In the genomic region with DNA sequence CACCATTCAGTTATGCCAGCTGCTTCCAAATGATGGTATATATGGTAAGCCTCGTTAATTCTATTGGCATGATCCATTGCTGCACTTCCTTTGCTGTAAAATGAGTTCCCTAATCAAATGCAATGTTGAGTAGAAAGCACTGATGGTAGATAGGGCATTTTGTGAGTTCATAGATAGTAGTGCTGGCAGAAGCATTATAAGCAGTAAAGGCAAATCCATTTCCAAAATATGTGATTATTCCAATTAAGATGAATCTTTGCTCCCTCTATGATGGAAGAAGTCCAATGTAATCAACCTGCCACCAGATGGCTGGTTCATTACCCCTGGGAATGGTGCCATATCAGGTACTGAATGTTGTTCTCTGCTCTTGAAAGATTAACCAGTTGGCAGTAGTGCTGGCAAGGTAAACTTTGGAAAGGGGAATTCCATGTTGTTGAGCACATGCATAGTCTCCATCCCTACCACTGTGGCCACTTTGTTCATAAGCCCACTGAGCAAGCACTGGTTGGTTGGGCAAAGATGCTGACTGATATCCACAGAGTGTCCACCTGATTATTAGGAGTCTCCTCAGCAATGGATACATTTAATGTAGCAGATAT, we compare ENCODE assay signal across 18 cellular contexts. TPM values are rescaled to one million over a fixed set of nuclear protein-coding genes. Genes with fewer than 3 reads are reported as not detected.
DNase-seq lines count a peak whose midpoint lies in the region; ATAC-seq, FAIRE-seq and TF ChIP-seq lines count a peak whose summit lies in the region.
"Had no signal": no experiment of that assay in that cellular context is flagged by ENCODE, and none has a peak within 500 bp of the region (broad histone marks: within the 10 kb centered on the region; RNA-seq: fewer than 3 reads in every experiment).

No MANE protein-coding gene starts in this region.

- H3K4me1 ChIP-seq in body of pancreas (peaks cover 30% of the 10 kb centered on the region), pancreas (peaks cover 0 to 25% (median 18%) of the 10 kb centered on the region in 3 donors), ascending aorta (peaks cover 0 to 3% of the 10 kb centered on the region in 2 donors)
- H3K4me1 ChIP-seq: foreskin keratinocyte had no signal

- peak in 3 of 7 experiments; percentile 28 to 33 (median 29) for TF ChIP-seq CTCF in body of pancreas (IDR thresholded peaks at IDR 0.05)
- no peak for TF ChIP-seq CTCF in pancreas (IDR thresholded peaks at IDR 0.05)
- TF ChIP-seq CTCF in ascending aorta (IDR thresholded peaks at IDR 0.05) = no peak

- H3K27me3 ChIP-seq in body of pancreas (no peaks in the 10 kb centered on the region), pancreas (no peaks in the 10 kb centered on the region), ascending aorta (no peaks in the 10 kb centered on the region)
- H3K27me3 ChIP-seq: foreskin keratinocyte, suprapubic skin had no signal

- no peaks in the 10 kb centered on the region for H3K9me3 ChIP-seq in body of pancreas
- H3K9me3 ChIP-seq in pancreas = no peaks in the 10 kb centered on the region
- no peaks in the 10 kb centered on the region for H3K9me3 ChIP-seq in ascending aorta
- H3K9me3 ChIP-seq: HAP-1, suprapubic skin had no signal

- WGBS in body of pancreas, 2 donors = 8 to 10% methylated on average over 1 of the region's 1 CpG
- WGBS in pancreas, 2 donors = 25 to 41% methylated on average over 1 of the region's 1 CpG

- intact Hi-C loops in body of pancreas (cut with DNase I) = no loop called here
- intact Hi-C loops in pancreas (cut with DNase I) = no loop called here
- intact Hi-C loops in ascending aorta (cut with DNase I) = no loop called here

- in situ Hi-C loops in G401 (cut with HindIII; ENCODE audit: low sequenced_read_pairs) = no loop called here

- no peaks in the 10 kb centered on the region for H3K36me3 ChIP-seq in body of pancreas (replicated peaks in 1 of 2; ENCODE audit: insufficient read depth in 1 of 2, low read depth in 2 of 2)
- no peaks in the 10 kb centered on the region for H3K36me3 ChIP-seq in pancreas
- H3K36me3 ChIP-seq in ascending aorta = no peaks in the 10 kb centered on the region
- H3K36me3 ChIP-seq: HAP-1, suprapubic skin had no signal

- ATAC-seq in body of pancreas (peak; percentile 83), pancreas (peak; percentile 76 to 92 (median 90))
- ATAC-seq: foreskin keratinocyte; naive thymus-derived CD8-positive, alpha-beta T cell had no signal

- H3K27ac ChIP-seq in body of pancreas (peak overlapping the region; percentile 41 to 77 (median 61)), pancreas (peak overlapping the region in 2 of 4 donors; percentile 60 to 81), ascending aorta (no peak overlapping the region)
- H3K27ac ChIP-seq: foreskin keratinocyte, suprapubic skin had no signal

- FAIRE-seq in pancreas (lab: Jason Lieb, UNC) = peak; percentile 5
- FAIRE-seq in urothelium cell line (lab: Jason Lieb, UNC) = no peak
- FAIRE-seq: GM18507, GM19239 had no signal

- DNase-seq in G401 (ENCODE audit: low spot score) (peak; percentile 86), NCI-H2029 treated with DMSO at 0.1 percent for 48 hours (lab: John Stamatoyannopoulos, UW) (peak; percentile 60), body of pancreas (peak; percentile 66 to 89 (median 76)), pancreas (peak in 4 of 6 donors; percentile 39 to 78 (median 70)), ascending aorta (ENCODE audit: low spot score in 2 of 2) (no peak), GM03348 (ENCODE audit: low spot score) (no peak), urothelium cell line (ENCODE audit: low spot score) (no peak)
- DNase-seq: activated naive CD4-positive, alpha-beta T cell; anterior cingulate cortex; foreskin keratinocyte; KBM-7; naive thymus-derived CD8-positive, alpha-beta T cell; RPMI8226 had no signal

- TF ChIP-seq POLR2A in body of pancreas (IDR thresholded peaks at IDR 0.05) = peak in 1 of 3 donors; percentile 17

- H3K4me3 ChIP-seq in body of pancreas = no peak overlapping the region
- no peak overlapping the region for H3K4me3 ChIP-seq in pancreas
- no peak overlapping the region for H3K4me3 ChIP-seq in ascending aorta
- H3K4me3 ChIP-seq: HAP-1, lung, suprapubic skin had no signal

RNA-seq across cellular contexts. Expression of a gene that starts 5.6 kb away (rescaled TPM):
- total RNA-seq in G401 (2014; rRNA removed; shearing (Covaris generic)) = 21.0 and 22.2 TPM in 2 replicates
- total RNA-seq in body of pancreas (10 to 100 TPM in 1 of 2 donors, under 1 TPM in 1; 0.99 to 10.9 TPM), pancreas (10 to 100 TPM in 2 of 6 donors, 1 to 10 TPM in 4; 6.5 to 13.4 (median 9.1) TPM), ascending aorta (23.1 TPM)
- 10 to 100 TPM; 14.0 to 20.6 TPM for polyA plus RNA-seq in pancreas

RNA-seq across cellular contexts. Expression of a gene that starts 58.5 kb away (rescaled TPM):
- total RNA-seq in G401 (2014; rRNA removed; shearing (Covaris generic)) = not detected in 2 replicates
- total RNA-seq in body of pancreas (1 to 10 TPM; 1.3 to 2.3 TPM), pancreas (1 to 10 TPM in 1 of 6 donors, under 1 TPM in 5; 0.08 to 2.3 (median 0.63) TPM), ascending aorta (0.32 TPM)
- polyA plus RNA-seq in pancreas = under 1 TPM; 0.53 to 0.77 TPM
- total RNA-seq: foreskin keratinocyte; naive thymus-derived CD8-positive, alpha-beta T cell; suprapubic skin had no signal
- polyA plus RNA-seq: foreskin keratinocyte; naive thymus-derived CD8-positive, alpha-beta T cell had no signal

Comparison
In these comparisons a context has a peak if more than half of its experiments do, and no peak if none do; other contexts are left out.
1. DNase-seq: peak in G401 (single experiment), NCI-H2029 treated with DMSO at 0.1 percent for 48 hours (single experiment), body of pancreas (4 of 4) and pancreas (4 of 6); none in ascending aorta (0 of 2), GM03348 (single experiment) and urothelium cell line (single experiment).
2. H3K27ac ChIP-seq: peak in body of pancreas (4 of 4); none in ascending aorta (0 of 2).